1 cellular context compared by ENCODE assay signal in the genomic region with DNA sequence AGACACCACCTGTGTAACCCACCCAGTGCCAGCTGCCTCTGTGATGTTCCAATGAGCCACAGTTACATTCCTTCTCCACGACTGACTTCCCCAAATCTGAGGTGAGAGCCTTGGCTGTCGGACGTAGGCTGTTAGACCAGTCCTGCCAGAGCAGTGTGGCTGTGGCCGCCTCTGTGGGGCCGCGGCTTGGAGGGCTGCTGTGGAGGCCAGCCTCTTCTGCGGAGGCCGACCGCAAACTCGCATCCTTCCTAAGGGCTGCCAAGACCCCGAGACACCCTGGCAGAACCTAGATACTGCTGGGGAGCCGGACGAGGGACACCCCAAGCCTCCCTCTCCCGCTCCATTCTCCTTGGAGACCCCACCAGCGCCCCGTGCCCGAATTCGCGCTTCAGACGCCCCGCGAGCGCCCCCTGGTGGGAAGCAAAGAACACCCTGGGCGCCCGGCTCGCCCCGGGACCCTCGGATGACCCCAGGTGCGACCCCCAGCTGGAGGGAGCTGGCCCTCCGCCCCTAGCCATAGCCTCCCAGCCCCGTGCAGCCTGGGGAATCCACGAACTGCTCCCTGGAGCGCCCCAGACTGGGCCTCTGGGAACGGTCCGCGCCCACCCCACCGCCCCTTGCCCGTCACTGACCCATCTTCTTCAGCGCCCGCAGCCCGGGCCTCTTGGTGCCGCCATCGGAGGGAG.
TF ChIP-seq lines count a peak whose summit lies in the region.

No MANE protein-coding gene starts in this region.

TF ChIP-seq in HepG2, 621 proteins besides CTCF, POLR2A, EP300 and RAD21 (continued from another document and continues in another):
- TF ChIP-seq DNMT1 (CRISPR knock-in tag; IDR thresholded peaks at IDR 0.05) (no peak), NFE2L2 (IDR thresholded peaks at IDR 0.05; ENCODE audit: low read length) (no peak), GABPB1 (CRISPR knock-in tag; IDR thresholded peaks at IDR 0.05) (peak; percentile 26; the same call in 1 of the 2 replicates), NFIC (IDR thresholded peaks at IDR 0.05; ENCODE audit: low read length) (no peak), NAIF1 (CRISPR knock-in tag; IDR thresholded peaks at IDR 0.05; ENCODE audit: borderline replicate concordance) (no peak), RFX3 (CRISPR knock-in tag; IDR thresholded peaks at IDR 0.05) (no peak), ZNF224 (CRISPR knock-in tag; IDR thresholded peaks at IDR 0.05) (no peak), ZNF670 (CRISPR knock-in tag; IDR thresholded peaks at IDR 0.05; ENCODE audit: borderline replicate concordance) (0 out of 2 replicates have a peak, but pooled peaks have one; percentile 48), IRX3 (CRISPR knock-in tag; IDR thresholded peaks at IDR 0.05; ENCODE audit: borderline replicate concordance, low read depth) (no peak), MEF2D (CRISPR knock-in tag; IDR thresholded peaks at IDR 0.05) (no peak), ZNF501 (CRISPR knock-in tag; IDR thresholded peaks at IDR 0.05) (no peak), EEA1 (CRISPR knock-in tag; IDR thresholded peaks at IDR 0.05; ENCODE audit: borderline replicate concordance) (no peak), FOXK1 (CRISPR knock-in tag; IDR thresholded peaks at IDR 0.05; ENCODE audit: borderline replicate concordance, low read depth) (no peak), TBP (CRISPR knock-in tag; IDR thresholded peaks at IDR 0.05) (peak; percentile 55; the same call in 1 of the 2 replicates), JDP2 (CRISPR knock-in tag; IDR thresholded peaks at IDR 0.05; ENCODE audit: borderline replicate concordance) (no peak), ZMYM3 (CRISPR knock-in tag; IDR thresholded peaks at IDR 0.05) (peak; percentile 95), TMF1 (CRISPR knock-in tag; IDR thresholded peaks at IDR 0.05; ENCODE audit: low read depth) (no peak), SNRNP70 (IDR thresholded peaks at IDR 0.05; ENCODE audit: low read depth, low read length) (no peak), ARNT2 (CRISPR knock-in tag; IDR thresholded peaks at IDR 0.05; ENCODE audit: low read depth) (0 out of 2 replicates have a peak, but pooled peaks have one; percentile 27), XBP1 (CRISPR knock-in tag; IDR thresholded peaks at IDR 0.05) (no peak), TCF7L2 (IDR thresholded peaks at IDR 0.05; ENCODE audit: low read depth, low read length) (no peak), ZNF839 (CRISPR knock-in tag; IDR thresholded peaks at IDR 0.05; ENCODE audit: borderline replicate concordance) (no peak), ZNF569 (CRISPR knock-in tag; IDR thresholded peaks at IDR 0.05; ENCODE audit: borderline replicate concordance) (peak; percentile 63; the same call in 1 of the 2 replicates), ARID2 (CRISPR knock-in tag; IDR thresholded peaks at IDR 0.05; ENCODE audit: borderline replicate concordance) (no peak), ATAD3A (CRISPR knock-in tag; IDR thresholded peaks at IDR 0.05) (no peak), ELF3 (CRISPR knock-in tag; IDR thresholded peaks at IDR 0.05) (no peak; the same call in 1 of the 2 replicates), ATF1 (CRISPR knock-in tag; IDR thresholded peaks at IDR 0.05) (no peak), HOXA3 (CRISPR knock-in tag; IDR thresholded peaks at IDR 0.05) (no peak; the same call in 1 of the 2 replicates), ZNF775 (CRISPR knock-in tag; IDR thresholded peaks at IDR 0.05; ENCODE audit: borderline replicate concordance) (no peak), ZMYM4 (CRISPR knock-in tag; IDR thresholded peaks at IDR 0.05) (no peak), SIN3A (IDR thresholded peaks at IDR 0.05; ENCODE audit: borderline replicate concordance, low read depth, low read length) (no peak), HNRNPLL (IDR thresholded peaks at IDR 0.05; ENCODE audit: low read depth, low read length, poor library complexity, severe bottlenecking) (peak; percentile 43), PCBP1 (IDR thresholded peaks at IDR 0.05; ENCODE audit: borderline replicate concordance, low read depth, low read length) (peak; percentile 63; the same call in 1 of the 2 replicates), ZNF274 (CRISPR knock-in tag; IDR thresholded peaks at IDR 0.05) (no peak), ZNF343 (CRISPR knock-in tag; IDR thresholded peaks at IDR 0.05) (no peak), ZNF607 (CRISPR knock-in tag; IDR thresholded peaks at IDR 0.05; ENCODE audit: borderline replicate concordance) (no peak)
- TF ChIP-seq, protein P1, sequence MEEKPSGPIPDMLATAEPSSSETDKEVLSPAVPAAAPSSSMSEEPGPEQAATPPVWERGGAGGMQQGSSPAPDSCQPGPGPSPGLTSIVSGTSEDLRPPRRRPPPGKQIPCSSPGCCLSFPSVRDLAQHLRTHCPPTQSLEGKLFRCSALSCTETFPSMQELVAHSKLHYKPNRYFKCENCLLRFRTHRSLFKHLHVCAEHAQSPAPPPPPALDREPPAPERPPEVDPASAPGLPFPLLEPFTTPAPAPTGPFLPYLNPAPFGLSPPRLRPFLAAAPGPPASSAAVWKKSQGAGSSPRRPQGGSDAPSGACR (CRISPR knock-in tag; IDR thresholded peaks at IDR 0.05), result no peak
- TF ChIP-seq, protein P2, sequence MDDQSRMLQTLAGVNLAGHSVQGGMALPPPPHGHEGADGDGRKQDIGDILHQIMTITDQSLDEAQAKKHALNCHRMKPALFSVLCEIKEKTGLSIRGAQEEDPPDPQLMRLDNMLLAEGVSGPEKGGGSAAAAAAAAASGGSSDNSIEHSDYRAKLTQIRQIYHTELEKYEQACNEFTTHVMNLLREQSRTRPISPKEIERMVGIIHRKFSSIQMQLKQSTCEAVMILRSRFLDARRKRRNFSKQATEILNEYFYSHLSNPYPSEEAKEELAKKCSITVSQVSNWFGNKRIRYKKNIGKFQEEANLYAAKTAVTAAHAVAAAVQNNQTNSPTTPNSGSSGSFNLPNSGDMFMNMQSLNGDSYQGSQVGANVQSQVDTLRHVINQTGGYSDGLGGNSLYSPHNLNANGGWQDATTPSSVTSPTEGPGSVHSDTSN (CRISPR knock-in tag; IDR thresholded peaks at IDR 0.05; ENCODE audit: borderline replicate concordance), result no peak
- TF ChIP-seq, protein P3, sequence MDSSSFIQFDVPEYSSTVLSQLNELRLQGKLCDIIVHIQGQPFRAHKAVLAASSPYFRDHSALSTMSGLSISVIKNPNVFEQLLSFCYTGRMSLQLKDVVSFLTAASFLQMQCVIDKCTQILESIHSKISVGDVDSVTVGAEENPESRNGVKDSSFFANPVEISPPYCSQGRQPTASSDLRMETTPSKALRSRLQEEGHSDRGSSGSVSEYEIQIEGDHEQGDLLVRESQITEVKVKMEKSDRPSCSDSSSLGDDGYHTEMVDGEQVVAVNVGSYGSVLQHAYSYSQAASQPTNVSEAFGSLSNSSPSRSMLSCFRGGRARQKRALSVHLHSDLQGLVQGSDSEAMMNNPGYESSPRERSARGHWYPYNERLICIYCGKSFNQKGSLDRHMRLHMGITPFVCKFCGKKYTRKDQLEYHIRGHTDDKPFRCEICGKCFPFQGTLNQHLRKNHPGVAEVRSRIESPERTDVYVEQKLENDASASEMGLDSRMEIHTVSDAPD (CRISPR knock-in tag; IDR thresholded peaks at IDR 0.05), result no peak
- TF ChIP-seq, protein P4, sequence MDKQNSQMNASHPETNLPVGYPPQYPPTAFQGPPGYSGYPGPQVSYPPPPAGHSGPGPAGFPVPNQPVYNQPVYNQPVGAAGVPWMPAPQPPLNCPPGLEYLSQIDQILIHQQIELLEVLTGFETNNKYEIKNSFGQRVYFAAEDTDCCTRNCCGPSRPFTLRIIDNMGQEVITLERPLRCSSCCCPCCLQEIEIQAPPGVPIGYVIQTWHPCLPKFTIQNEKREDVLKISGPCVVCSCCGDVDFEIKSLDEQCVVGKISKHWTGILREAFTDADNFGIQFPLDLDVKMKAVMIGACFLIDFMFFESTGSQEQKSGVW (CRISPR knock-in tag; IDR thresholded peaks at IDR 0.05; ENCODE audit: borderline replicate concordance), result no peak
- TF ChIP-seq, protein P5, sequence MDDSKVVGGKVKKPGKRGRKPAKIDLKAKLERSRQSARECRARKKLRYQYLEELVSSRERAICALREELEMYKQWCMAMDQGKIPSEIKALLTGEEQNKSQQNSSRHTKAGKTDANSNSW (CRISPR knock-in tag; IDR thresholded peaks at IDR 0.05; ENCODE audit: borderline replicate concordance), result no peak
- TF ChIP-seq, protein P6, sequence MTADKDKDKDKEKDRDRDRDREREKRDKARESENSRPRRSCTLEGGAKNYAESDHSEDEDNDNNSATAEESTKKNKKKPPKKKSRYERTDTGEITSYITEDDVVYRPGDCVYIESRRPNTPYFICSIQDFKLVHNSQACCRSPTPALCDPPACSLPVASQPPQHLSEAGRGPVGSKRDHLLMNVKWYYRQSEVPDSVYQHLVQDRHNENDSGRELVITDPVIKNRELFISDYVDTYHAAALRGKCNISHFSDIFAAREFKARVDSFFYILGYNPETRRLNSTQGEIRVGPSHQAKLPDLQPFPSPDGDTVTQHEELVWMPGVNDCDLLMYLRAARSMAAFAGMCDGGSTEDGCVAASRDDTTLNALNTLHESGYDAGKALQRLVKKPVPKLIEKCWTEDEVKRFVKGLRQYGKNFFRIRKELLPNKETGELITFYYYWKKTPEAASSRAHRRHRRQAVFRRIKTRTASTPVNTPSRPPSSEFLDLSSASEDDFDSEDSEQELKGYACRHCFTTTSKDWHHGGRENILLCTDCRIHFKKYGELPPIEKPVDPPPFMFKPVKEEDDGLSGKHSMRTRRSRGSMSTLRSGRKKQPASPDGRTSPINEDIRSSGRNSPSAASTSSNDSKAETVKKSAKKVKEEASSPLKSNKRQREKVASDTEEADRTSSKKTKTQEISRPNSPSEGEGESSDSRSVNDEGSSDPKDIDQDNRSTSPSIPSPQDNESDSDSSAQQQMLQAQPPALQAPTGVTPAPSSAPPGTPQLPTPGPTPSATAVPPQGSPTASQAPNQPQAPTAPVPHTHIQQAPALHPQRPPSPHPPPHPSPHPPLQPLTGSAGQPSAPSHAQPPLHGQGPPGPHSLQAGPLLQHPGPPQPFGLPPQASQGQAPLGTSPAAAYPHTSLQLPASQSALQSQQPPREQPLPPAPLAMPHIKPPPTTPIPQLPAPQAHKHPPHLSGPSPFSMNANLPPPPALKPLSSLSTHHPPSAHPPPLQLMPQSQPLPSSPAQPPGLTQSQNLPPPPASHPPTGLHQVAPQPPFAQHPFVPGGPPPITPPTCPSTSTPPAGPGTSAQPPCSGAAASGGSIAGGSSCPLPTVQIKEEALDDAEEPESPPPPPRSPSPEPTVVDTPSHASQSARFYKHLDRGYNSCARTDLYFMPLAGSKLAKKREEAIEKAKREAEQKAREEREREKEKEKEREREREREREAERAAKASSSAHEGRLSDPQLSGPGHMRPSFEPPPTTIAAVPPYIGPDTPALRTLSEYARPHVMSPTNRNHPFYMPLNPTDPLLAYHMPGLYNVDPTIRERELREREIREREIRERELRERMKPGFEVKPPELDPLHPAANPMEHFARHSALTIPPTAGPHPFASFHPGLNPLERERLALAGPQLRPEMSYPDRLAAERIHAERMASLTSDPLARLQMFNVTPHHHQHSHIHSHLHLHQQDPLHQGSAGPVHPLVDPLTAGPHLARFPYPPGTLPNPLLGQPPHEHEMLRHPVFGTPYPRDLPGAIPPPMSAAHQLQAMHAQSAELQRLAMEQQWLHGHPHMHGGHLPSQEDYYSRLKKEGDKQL (CRISPR knock-in tag; IDR thresholded peaks at IDR 0.05; ENCODE audit: low read depth), result no peak
- TF ChIP-seq, protein P7, sequence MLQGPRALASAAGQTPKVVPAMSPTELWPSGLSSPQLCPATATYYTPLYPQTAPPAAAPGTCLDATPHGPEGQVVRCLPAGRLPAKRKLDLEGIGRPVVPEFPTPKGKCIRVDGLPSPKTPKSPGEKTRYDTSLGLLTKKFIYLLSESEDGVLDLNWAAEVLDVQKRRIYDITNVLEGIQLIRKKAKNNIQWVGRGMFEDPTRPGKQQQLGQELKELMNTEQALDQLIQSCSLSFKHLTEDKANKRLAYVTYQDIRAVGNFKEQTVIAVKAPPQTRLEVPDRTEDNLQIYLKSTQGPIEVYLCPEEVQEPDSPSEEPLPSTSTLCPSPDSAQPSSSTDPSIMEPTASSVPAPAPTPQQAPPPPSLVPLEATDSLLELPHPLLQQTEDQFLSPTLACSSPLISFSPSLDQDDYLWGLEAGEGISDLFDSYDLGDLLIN (CRISPR knock-in tag; IDR thresholded peaks at IDR 0.05; ENCODE audit: borderline replicate concordance), result no peak
- TF ChIP-seq, protein P8, sequence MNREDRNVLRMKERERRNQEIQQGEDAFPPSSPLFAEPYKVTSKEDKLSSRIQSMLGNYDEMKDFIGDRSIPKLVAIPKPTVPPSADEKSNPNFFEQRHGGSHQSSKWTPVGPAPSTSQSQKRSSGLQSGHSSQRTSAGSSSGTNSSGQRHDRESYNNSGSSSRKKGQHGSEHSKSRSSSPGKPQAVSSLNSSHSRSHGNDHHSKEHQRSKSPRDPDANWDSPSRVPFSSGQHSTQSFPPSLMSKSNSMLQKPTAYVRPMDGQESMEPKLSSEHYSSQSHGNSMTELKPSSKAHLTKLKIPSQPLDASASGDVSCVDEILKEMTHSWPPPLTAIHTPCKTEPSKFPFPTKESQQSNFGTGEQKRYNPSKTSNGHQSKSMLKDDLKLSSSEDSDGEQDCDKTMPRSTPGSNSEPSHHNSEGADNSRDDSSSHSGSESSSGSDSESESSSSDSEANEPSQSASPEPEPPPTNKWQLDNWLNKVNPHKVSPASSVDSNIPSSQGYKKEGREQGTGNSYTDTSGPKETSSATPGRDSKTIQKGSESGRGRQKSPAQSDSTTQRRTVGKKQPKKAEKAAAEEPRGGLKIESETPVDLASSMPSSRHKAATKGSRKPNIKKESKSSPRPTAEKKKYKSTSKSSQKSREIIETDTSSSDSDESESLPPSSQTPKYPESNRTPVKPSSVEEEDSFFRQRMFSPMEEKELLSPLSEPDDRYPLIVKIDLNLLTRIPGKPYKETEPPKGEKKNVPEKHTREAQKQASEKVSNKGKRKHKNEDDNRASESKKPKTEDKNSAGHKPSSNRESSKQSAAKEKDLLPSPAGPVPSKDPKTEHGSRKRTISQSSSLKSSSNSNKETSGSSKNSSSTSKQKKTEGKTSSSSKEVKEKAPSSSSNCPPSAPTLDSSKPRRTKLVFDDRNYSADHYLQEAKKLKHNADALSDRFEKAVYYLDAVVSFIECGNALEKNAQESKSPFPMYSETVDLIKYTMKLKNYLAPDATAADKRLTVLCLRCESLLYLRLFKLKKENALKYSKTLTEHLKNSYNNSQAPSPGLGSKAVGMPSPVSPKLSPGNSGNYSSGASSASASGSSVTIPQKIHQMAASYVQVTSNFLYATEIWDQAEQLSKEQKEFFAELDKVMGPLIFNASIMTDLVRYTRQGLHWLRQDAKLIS (CRISPR knock-in tag; IDR thresholded peaks at IDR 0.05), result no peak
- TF ChIP-seq, protein P9, sequence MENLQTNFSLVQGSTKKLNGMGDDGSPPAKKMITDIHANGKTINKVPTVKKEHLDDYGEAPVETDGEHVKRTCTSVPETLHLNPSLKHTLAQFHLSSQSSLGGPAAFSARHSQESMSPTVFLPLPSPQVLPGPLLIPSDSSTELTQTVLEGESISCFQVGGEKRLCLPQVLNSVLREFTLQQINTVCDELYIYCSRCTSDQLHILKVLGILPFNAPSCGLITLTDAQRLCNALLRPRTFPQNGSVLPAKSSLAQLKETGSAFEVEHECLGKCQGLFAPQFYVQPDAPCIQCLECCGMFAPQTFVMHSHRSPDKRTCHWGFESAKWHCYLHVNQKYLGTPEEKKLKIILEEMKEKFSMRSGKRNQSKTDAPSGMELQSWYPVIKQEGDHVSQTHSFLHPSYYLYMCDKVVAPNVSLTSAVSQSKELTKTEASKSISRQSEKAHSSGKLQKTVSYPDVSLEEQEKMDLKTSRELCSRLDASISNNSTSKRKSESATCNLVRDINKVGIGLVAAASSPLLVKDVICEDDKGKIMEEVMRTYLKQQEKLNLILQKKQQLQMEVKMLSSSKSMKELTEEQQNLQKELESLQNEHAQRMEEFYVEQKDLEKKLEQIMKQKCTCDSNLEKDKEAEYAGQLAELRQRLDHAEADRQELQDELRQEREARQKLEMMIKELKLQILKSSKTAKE (CRISPR knock-in tag; IDR thresholded peaks at IDR 0.05; ENCODE audit: borderline replicate concordance), result peak; percentile 41
